ENCODE assay signal across 8 cellular contexts in the genomic region with DNA sequence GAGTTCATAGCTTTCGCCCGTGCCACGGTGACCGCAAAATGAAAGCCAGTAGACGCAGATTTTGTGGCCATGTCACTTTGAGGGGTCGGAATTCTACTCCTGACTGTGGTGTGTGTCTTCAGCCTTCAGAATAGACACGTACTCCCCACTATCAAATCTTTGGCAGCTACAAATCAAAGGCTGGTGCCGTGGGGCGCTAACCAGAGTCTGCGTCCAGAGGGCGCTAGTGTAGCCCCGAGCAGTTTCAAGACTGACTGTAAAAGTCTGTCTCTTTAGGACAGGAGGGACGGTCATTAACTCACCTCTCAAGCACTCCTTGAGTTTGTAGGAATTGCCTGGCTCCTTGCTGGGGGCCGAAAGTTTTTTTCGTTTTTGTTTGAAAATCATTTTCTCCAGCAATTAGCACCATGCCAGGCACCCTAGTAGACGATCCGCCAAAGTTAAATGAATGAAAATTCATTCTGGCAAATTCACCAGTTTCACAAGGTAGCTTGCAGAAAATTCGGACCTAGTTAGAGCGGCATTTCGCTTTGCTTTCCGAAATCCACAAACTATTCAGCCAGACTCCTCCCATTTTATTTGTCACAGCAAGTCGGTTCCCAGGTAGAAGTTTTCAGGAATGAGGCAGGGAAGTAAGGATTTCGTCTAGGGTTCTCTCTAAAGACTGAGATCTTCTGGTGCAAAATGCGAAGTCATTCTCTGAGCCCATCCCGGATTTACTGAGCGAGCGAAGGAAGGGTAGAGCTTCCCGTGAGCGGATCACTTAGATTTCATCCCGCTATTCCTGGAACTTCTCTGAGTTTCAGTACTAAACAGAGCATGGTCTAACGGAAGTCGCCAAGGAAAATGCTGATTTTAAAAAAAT. TPM values are rescaled to one million over a fixed set of nuclear protein-coding genes. Genes with fewer than 3 reads are reported as not detected.
DNase-seq lines count a peak whose midpoint lies in the region; TF ChIP-seq lines count a peak whose summit lies in the region.

No MANE protein-coding gene starts in this region.

- H3K36me3 ChIP-seq in hepatocyte (replicated peaks; ENCODE audit: insufficient read depth, low read depth) (no peaks in the 10 kb centered on the region), ovary (no peaks in the 10 kb centered on the region)

- H3K4me1 ChIP-seq in hepatocyte (ENCODE audit: insufficient read depth) (peaks cover 30% of the 10 kb centered on the region), ovary (ENCODE audit: insufficient read depth) (no peaks in the 10 kb centered on the region)

- peaks cover 80% of the 10 kb centered on the region for H3K27me3 Mint-ChIP-seq in activated naive CD8-positive, alpha-beta T cell treated with anti-CD3 and anti-CD28 coated beads for 36 hours

- TF ChIP-seq CTCF in HFF-Myc (IDR thresholded peaks at IDR 0.05; ENCODE audit: low read depth, low read length, missing control alignments) (peak; percentile 75), hepatocyte (IDR thresholded peaks at IDR 0.05; ENCODE audit: poor library complexity) (peak; percentile 58), ovary (IDR thresholded peaks at IDR 0.05) (no peak)

- TF ChIP-seq POLR2A in ovary (IDR thresholded peaks at IDR 0.05): no peak

- TF ChIP-seq EP300 in ovary (IDR thresholded peaks at IDR 0.05): no peak

- H3K27me3 ChIP-seq in hepatocyte: peaks cover 91% of the 10 kb centered on the region
- no peaks in the 10 kb centered on the region for H3K27me3 ChIP-seq in ovary

- H3K36me3 Mint-ChIP-seq in activated naive CD8-positive, alpha-beta T cell treated with anti-CD3 and anti-CD28 coated beads for 36 hours: no peaks in the 10 kb centered on the region

- H3K9me3 Mint-ChIP-seq in activated naive CD8-positive, alpha-beta T cell treated with anti-CD3 and anti-CD28 coated beads for 36 hours: no peaks in the 10 kb centered on the region

- no peaks in the 10 kb centered on the region for H3K9me2 ChIP-seq in hepatocyte (replicated peaks; ENCODE audit: insufficient read depth)

- no peaks in the 10 kb centered on the region for H4K20me1 ChIP-seq in hepatocyte (ENCODE audit: insufficient read depth, poor library complexity, severe bottlenecking)

- peak overlapping the region; percentile 50 for H2AFZ ChIP-seq in hepatocyte

- H3K4me1 Mint-ChIP-seq in activated naive CD8-positive, alpha-beta T cell treated with anti-CD3 and anti-CD28 coated beads for 36 hours: peaks cover 35% of the 10 kb centered on the region

- DNase-seq in DMS53 (lab: John Stamatoyannopoulos, UW) (peak; percentile 93), HFF-Myc (ENCODE audit: extremely low read depth, low read depth) (no peak), SK-N-DZ (ENCODE audit: low spot score) (peak; percentile 34), hepatocyte (ENCODE audit: low spot score) (peak; percentile 64), ovary (no peak), KG1 (lab: John Stamatoyannopoulos, UW) (no peak)
- peak; percentile 72 for DNase-seq in activated naive CD8-positive, alpha-beta T cell treated with anti-CD3 and anti-CD28 coated beads for 36 hours
- peak; percentile 46 to 56 (median 54) for DNase-seq in stimulated activated CD4-positive, alpha-beta T cell treated with anti-CD3 and anti-CD28 coated beads, Interleukin-12 subunit alpha, Interleukin-12 subunit beta, amount 100 ng/mL, for 48 hours (ENCODE audit: low read depth in 2 of 3, low spot score in 1 of 3)

- intact Hi-C loops in ovary (cut with DNase I): no loop called here

- H3K9me3 ChIP-seq in hepatocyte (ENCODE audit: low read depth): no peaks in the 10 kb centered on the region
- no peaks in the 10 kb centered on the region for H3K9me3 ChIP-seq in ovary

- H3K27ac ChIP-seq in hepatocyte (no peak overlapping the region), ovary (no peak overlapping the region)

- H3K4me2 ChIP-seq in hepatocyte: peak overlapping the region; percentile 87

- peak overlapping the region; percentile 71 for H3K4me3 Mint-ChIP-seq in activated naive CD8-positive, alpha-beta T cell treated with anti-CD3 and anti-CD28 coated beads for 36 hours

- WGBS in hepatocyte (ENCODE audit: low lambda C conversion rate, missing lambda C conversion rate): 5% methylated on average over 32 of the region's 32 CpGs
- WGBS in ovary, 3 donors: 4 to 6% (median 4%) methylated on average over 32 of the region's 32 CpGs

- H3K4me3 ChIP-seq in HFF-Myc (replicated peaks; ENCODE audit: low read depth, low read length) (no peak overlapping the region), hepatocyte (no peak overlapping the region), ovary (no peak overlapping the region)

- H3K27ac Mint-ChIP-seq in activated naive CD8-positive, alpha-beta T cell treated with anti-CD3 and anti-CD28 coated beads for 36 hours: no peak overlapping the region

- H3K79me2 ChIP-seq in hepatocyte: no peaks in the 10 kb centered on the region

RNA-seq across cellular contexts. Expression of a gene that starts 2.8 kb away (rescaled TPM):
- polyA plus RNA-seq in SK-N-DZ (2014; cell fraction: cytosol; rRNA removed): 0.21 TPM in 1 of 2 replicates, not detected in the other
- not detected in 2 replicates for polyA plus RNA-seq in SK-N-DZ (2014; cell fraction: nucleus; rRNA removed)
- under 1 TPM; 0.28 to 0.29 TPM for total RNA-seq in activated naive CD8-positive, alpha-beta T cell treated with anti-CD3 and anti-CD28 coated beads for 36 hours
- 0.56 TPM in 1 of 2 replicates, not detected in the other for total RNA-seq in hepatocyte
- polyA plus RNA-seq in hepatocyte: not detected in 2 replicates
- total RNA-seq in ovary: not detected
- not detected for polyA plus RNA-seq in ovary

Comparison
In these comparisons a context has a peak if more than half of its experiments do, and no peak if none do; other contexts are left out.
1. DNase-seq: peak in DMS53 (single experiment), SK-N-DZ (single experiment), activated naive CD8-positive, alpha-beta T cell treated with anti-CD3 and anti-CD28 coated beads for 36 hours (single experiment), hepatocyte (single experiment) and stimulated activated CD4-positive, alpha-beta T cell treated with anti-CD3 and anti-CD28 coated beads, Interleukin-12 subunit alpha, Interleukin-12 subunit beta, amount 100 ng/mL, for 48 hours (3 of 3); none in HFF-Myc (single experiment), ovary (0 of 5) and KG1 (single experiment).
2. CTCF ChIP-seq: peak in HFF-Myc (single experiment) and hepatocyte (single experiment); none in ovary (0 of 3).